In the genomic region with DNA sequence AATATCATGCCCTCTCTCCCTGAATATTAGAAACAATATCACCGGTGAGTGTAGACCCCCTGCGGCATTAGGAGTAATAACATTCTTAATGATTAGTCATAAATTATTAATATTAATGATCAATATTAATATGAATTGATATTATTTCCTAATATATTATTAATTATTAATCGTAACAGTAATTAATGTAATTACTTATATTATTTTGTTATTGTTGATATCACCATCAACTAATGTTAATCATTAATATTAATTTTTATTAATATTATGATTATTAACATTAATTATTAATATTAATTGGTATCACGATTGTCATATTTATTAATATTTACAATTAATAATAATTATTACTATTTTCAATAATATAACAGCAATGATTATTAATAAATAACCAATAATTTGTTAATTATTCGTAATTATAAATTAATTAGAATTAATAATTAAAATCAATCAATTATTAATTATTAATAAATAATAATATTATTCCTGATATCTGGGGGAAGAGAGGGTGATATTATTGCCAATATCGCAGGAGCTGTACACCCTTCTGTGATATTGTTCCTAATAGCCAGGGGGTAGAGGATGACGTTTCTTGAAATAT, we compare ENCODE assay signal across 22 cellular contexts.
"Had no signal": no experiment of that assay in that cellular context is flagged by ENCODE, and none has a peak within 500 bp of the region (broad histone marks: within the 10 kb centered on the region; RNA-seq: fewer than 3 reads in every experiment).

No MANE protein-coding gene starts in this region.

- H3K9ac ChIP-seq: parathyroid adenoma had no signal

- H3K27ac ChIP-seq: gastrocnemius medialis, left lung, neutrophil, parathyroid adenoma, right lobe of liver, suprapubic skin, thyroid gland had no signal

- ATAC-seq: effector memory CD8-positive, alpha-beta T cell; gastrocnemius medialis; left cardiac atrium; left lung; mucosa of descending colon; natural killer cell treated with Interleukin-12 subunit alpha and Interleukin-12 subunit beta and Interleukin-15 and Interleukin-18, amount 100 ng/mL, for 72 hours; right lobe of liver had no signal

- H3K9me3 ChIP-seq: gastrocnemius medialis, left lung, mucosa of descending colon, neutrophil, right lobe of liver, suprapubic skin, thyroid gland had no signal

- H3K4me2 ChIP-seq: smooth muscle cell had no signal

- H3K4me3 ChIP-seq: gastrocnemius medialis, left lung, mucosa of descending colon, right lobe of liver, smooth muscle cell, suprapubic skin, thyroid gland had no signal

- H3K27me3 ChIP-seq: gastrocnemius medialis, left lung, neutrophil, right lobe of liver, suprapubic skin, thyroid gland had no signal

- H2AFZ ChIP-seq: parathyroid adenoma had no signal

- H3K4me1 ChIP-seq: gastrocnemius medialis, left lung, parathyroid adenoma, right lobe of liver, suprapubic skin, thyroid gland had no signal

- DNase-seq: cortex of kidney; effector memory CD8-positive, alpha-beta T cell; gastrocnemius medialis; head of caudate nucleus; left cardiac atrium; left lung; mesenchymal stem cell; mucosa of descending colon; naive B cell; right lobe of liver; stimulated activated CD4-positive, alpha-beta T cell treated with anti-CD3 and anti-CD28 coated beads, Interleukin-12 subunit alpha, Interleukin-12 subunit beta, amount 100 ng/mL, for 4 hours; stimulated activated CD4-positive, alpha-beta T cell treated with anti-CD3 and anti-CD28 coated beads, Interleukin-1b, Interleukin-23, amount 100 ng/mL, for 48 hours; stimulated activated CD4-positive, alpha-beta T cell treated with anti-CD3 and anti-CD28 coated beads, Interleukin-4, amount 100 ng/mL, for 1 hour; stimulated activated CD8-positive, alpha-beta memory T cell treated with anti-CD3 and anti-CD28 coated beads, Interleukin-4, amount 100 ng/mL, for 48 hours; stimulated activated naive CD4-positive, alpha-beta T cell; stimulated activated naive CD8-positive, alpha-beta T cell treated with anti-CD3 and anti-CD28 coated beads, Interleukin-15, amount 100 ng/mL, for 72 hours; thyroid gland had no signal

- H3K36me3 ChIP-seq: gastrocnemius medialis, left lung, neutrophil, right lobe of liver, suprapubic skin, thyroid gland had no signal

- H3K79me2 ChIP-seq: parathyroid adenoma had no signal
